ENCODE assay signal across 28 cellular contexts in the genomic region with DNA sequence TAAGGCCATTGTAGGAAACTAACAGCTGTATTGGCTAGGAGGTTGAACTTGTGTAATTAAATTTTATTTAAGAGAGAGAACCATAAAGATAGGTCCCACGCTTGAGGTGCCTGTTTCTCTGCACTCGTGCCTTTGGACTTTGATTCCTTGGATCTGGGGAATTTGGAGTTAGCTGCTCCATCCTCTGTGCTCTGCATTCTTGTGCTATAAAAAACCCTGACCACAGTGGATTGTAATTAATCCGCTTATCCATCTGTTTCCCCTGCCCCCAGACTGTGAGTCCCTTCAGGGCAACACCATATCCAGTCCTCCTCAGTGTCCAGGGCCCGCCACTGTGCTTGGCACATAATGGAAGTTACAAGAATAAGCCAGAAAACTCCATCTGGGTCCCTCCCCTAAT.
A peak's percentile ranks its signal among the peaks of the same experiment; 100 is the strongest.
DNase-seq lines count a peak whose midpoint lies in the region; ATAC-seq and TF ChIP-seq lines count a peak whose summit lies in the region.
"Had no signal": no experiment of that assay in that cellular context is flagged by ENCODE, and none has a peak within 500 bp of the region (broad histone marks: within the 10 kb centered on the region; RNA-seq: fewer than 3 reads in every experiment).

No MANE protein-coding gene starts in this region.

- no peak for TF ChIP-seq RAD21 in SK-N-SH (IDR thresholded peaks at IDR 0.05; ENCODE audit: low read length)

- H3K9ac ChIP-seq in SK-N-SH (no peak overlapping the region), PC-3 (ENCODE audit: low read length) (no peak overlapping the region)
- H3K9ac ChIP-seq: BLaER1 treated with 17β-estradiol and CSF1 and Interleukin-3, amounts not matched to agents 10 nM and 100 nM had no signal

- ATAC-seq in SK-N-SH treated with all-trans-retinoic acid at 6 μM for 48 hours (no peak), PC-3 (no peak)
- ATAC-seq: activated CD8-positive, alpha-beta memory T cell treated with anti-CD3 and anti-CD28 coated beads, Interleukin-2, amount 10 ng/mL, durations not matched to agents 7 days and 5 days had no signal

- H3F3A ChIP-seq in SK-N-SH (replicated peaks; ENCODE audit: insufficient read depth) (no peaks in the 10 kb centered on the region), PC-3 (ENCODE audit: low read length, unreplicated experiment) (no peaks in the 10 kb centered on the region)

- DNase-seq in SK-N-SH = peak; percentile 44
- peak; percentile 52 to 65 for DNase-seq in SJCRH30
- peak; percentile 35 for DNase-seq in fibroblast of villous mesenchyme (ENCODE audit: low read depth)
- no peak for DNase-seq in anterior cingulate cortex (lab: John Stamatoyannopoulos, UW)
- DNase-seq in CD14-positive monocyte (ENCODE audit: low spot score) = no peak
- no peak for DNase-seq in activated T-cell treated with anti-CD3 and anti-CD28 coated beads for 4 hours
- no peak for DNase-seq in PC-3
- DNase-seq: 8988T; activated CD4-positive, alpha-beta T cell treated with anti-CD3 and anti-CD28 coated beads for 4 hours; activated CD8-positive, alpha-beta memory T cell treated with anti-CD3 and anti-CD28 coated beads, Interleukin-2, amount 10 ng/mL, durations not matched to agents 7 days and 5 days; Calu3; effector CD4-positive, alpha-beta T cell; GDM1; HCEC 1CT; KG1; kidney glomerular epithelial cell; NCI-H1694 treated with DMSO at 0.1 percent for 48 hours; NCI-H748 treated with DMSO at 0.1 percent for 48 hours; nucleus accumbens; Right ventricle myocardium superior; spleen; stimulated activated CD4-positive, alpha-beta T cell treated with anti-CD3 and anti-CD28 coated beads, Interleukin-4, amount 100 ng/mL, for 1 hour; thyroid gland had no signal

- intact Hi-C loops in CD14-positive monocyte (cut with micrococcal nuclease) = no loop called here
- intact Hi-C loops in PC-3 (cut with micrococcal nuclease) = no loop called here

- H3K79me2 ChIP-seq in SK-N-SH (ENCODE audit: insufficient read depth) = no peaks in the 10 kb centered on the region
- H3K79me2 ChIP-seq in PC-3 (ENCODE audit: low read length) = no peaks in the 10 kb centered on the region

- no peak overlapping the region for H2AFZ ChIP-seq in SK-N-SH (ENCODE audit: low read depth)
- no peak overlapping the region for H2AFZ ChIP-seq in PC-3 (ENCODE audit: low read length)

- no peak overlapping the region for H3K27ac Mint-ChIP-seq in CD14-positive monocyte
- H3K27ac Mint-ChIP-seq: activated CD8-positive, alpha-beta memory T cell treated with anti-CD3 and anti-CD28 coated beads, Interleukin-2, amount 10 ng/mL, durations not matched to agents 7 days and 5 days; activated naive CD8-positive, alpha-beta T cell; activated T-helper 1 cell treated with anti-CD3 and anti-CD28 coated beads, Interleukin-12 subunit alpha, Interleukin-12 subunit beta, Interleukin-2, Interleukin-4 antibody, amounts not matched to agents 30 ng/mL and 10 ng/mL and 1 ng/mL, durations not matched to agents 14 hours and 24 hours and 36 hours had no signal

- 13% methylated on average over 4 of the region's 4 CpGs for WGBS in SK-N-SH (ENCODE audit: low lambda C conversion rate)

- H3K4me3 Mint-ChIP-seq in CD14-positive monocyte = no peak overlapping the region
- H3K4me3 Mint-ChIP-seq: activated CD8-positive, alpha-beta memory T cell treated with anti-CD3 and anti-CD28 coated beads, Interleukin-2, amount 10 ng/mL, durations not matched to agents 7 days and 5 days; activated naive CD8-positive, alpha-beta T cell; activated T-helper 1 cell treated with anti-CD3 and anti-CD28 coated beads, Interleukin-12 subunit alpha, Interleukin-12 subunit beta, Interleukin-2, Interleukin-4 antibody, amounts not matched to agents 30 ng/mL and 10 ng/mL and 1 ng/mL, durations not matched to agents 14 hours and 24 hours and 36 hours; stimulated activated naive CD8-positive, alpha-beta T cell treated with anti-CD3 and anti-CD28 coated beads, Interleukin-15, Interleukin-2, amounts not matched to agents 100 ng/mL and 50 ng/mL, for 24 hours had no signal

- H3K9me3 ChIP-seq in SK-N-SH (no peaks in the 10 kb centered on the region), SJCRH30 (replicated peaks) (no peaks in the 10 kb centered on the region), PC-3 (ENCODE audit: low read length) (no peaks in the 10 kb centered on the region)
- H3K9me3 ChIP-seq: thyroid gland had no signal

- CTCF ChIA-PET in SK-N-SH (lab: Yijun Ruan, JAX) = interaction anchor here (1.1 kb wide), 1 partner anchor 18 kb away, joined by 3 read pairs; no protein-coding TSS in a partner anchor
- CTCF ChIA-PET in PC-3 (lab: Charles Lee) = no interaction called here

- no peaks in the 10 kb centered on the region for H3K4me1 Mint-ChIP-seq in CD14-positive monocyte
- H3K4me1 Mint-ChIP-seq: activated CD8-positive, alpha-beta memory T cell treated with anti-CD3 and anti-CD28 coated beads, Interleukin-2, amount 10 ng/mL, durations not matched to agents 7 days and 5 days had no signal

- H3K27ac ChIP-seq in SK-N-SH (ENCODE audit: low read depth in 2 of 2, low read length in 1 of 2) (no peak overlapping the region), SJCRH30 (no peak overlapping the region), PC-3 (ENCODE audit: low read length) (no peak overlapping the region)
- H3K27ac ChIP-seq: BLaER1 treated with 17β-estradiol and CSF1 and Interleukin-3, amounts not matched to agents 10 nM and 100 nM; spleen; thyroid gland had no signal

- H3K4me1 ChIP-seq in SK-N-SH (ENCODE audit: control insufficient read depth in 1 of 2, insufficient read depth in 2 of 2, low read depth in 1 of 2, low read length in 1 of 2) (peaks cover 0 to 25% of the 10 kb centered on the region in 2 experiments; a peak in 1 of 4 replicates), SJCRH30 (peaks cover 7% of the 10 kb centered on the region), PC-3 (ENCODE audit: insufficient read depth, low read length) (no peaks in the 10 kb centered on the region)
- H3K4me1 ChIP-seq: BLaER1 treated with 17β-estradiol and CSF1 and Interleukin-3, amounts not matched to agents 10 nM and 100 nM; spleen; thyroid gland had no signal

- TF ChIP-seq EP300 in SK-N-SH (IDR thresholded peaks at IDR 0.05; ENCODE audit: borderline replicate concordance in 1 of 2, low read depth in 1 of 2, low read length in 1 of 2) = peak in 1 of 2 experiments; percentile 14; a peak in 1 of 4 replicates

- H3K4me3 ChIP-seq in SK-N-SH (ENCODE audit: low read depth in 2 of 2, low read length in 1 of 2) = no peak overlapping the region
- no peak overlapping the region for H3K4me3 ChIP-seq in SJCRH30
- no peak overlapping the region for H3K4me3 ChIP-seq in fibroblast of villous mesenchyme (ENCODE audit: low read depth, low read length)
- no peak overlapping the region for H3K4me3 ChIP-seq in PC-3 (ENCODE audit: low read length)
- H3K4me3 ChIP-seq: BLaER1 treated with 17β-estradiol and CSF1 and Interleukin-3, amounts not matched to agents 10 nM and 100 nM; spleen; thyroid gland had no signal

- no peaks in the 10 kb centered on the region; the same call in 1 of the 2 replicates for H3K27me3 ChIP-seq in SK-N-SH (ENCODE audit: insufficient read depth)
- H3K27me3 ChIP-seq in SJCRH30 = no peaks in the 10 kb centered on the region
- H3K27me3 ChIP-seq in PC-3 (ENCODE audit: low read length) = no peaks in the 10 kb centered on the region
- H3K27me3 ChIP-seq: BLaER1 treated with 17β-estradiol and CSF1 and Interleukin-3, amounts not matched to agents 10 nM and 100 nM; spleen; thyroid gland had no signal

- no peaks in the 10 kb centered on the region for H3K9me2 ChIP-seq in SK-N-SH
- no peaks in the 10 kb centered on the region for H3K9me2 ChIP-seq in PC-3 (replicated peaks; ENCODE audit: low read length)

- BruUV-seq in PC-3 (replicated peaks; lab: Mats Ljungman, UMichigan) = no TSS peak

- H3K36me3 Mint-ChIP-seq in CD14-positive monocyte = no peaks in the 10 kb centered on the region
- H3K36me3 Mint-ChIP-seq: activated CD8-positive, alpha-beta memory T cell treated with anti-CD3 and anti-CD28 coated beads, Interleukin-2, amount 10 ng/mL, durations not matched to agents 7 days and 5 days had no signal

- no peak overlapping the region for H3K4me2 ChIP-seq in SK-N-SH
- H3K4me2 ChIP-seq in PC-3 (ENCODE audit: low read length) = no peak overlapping the region
- H3K4me2 ChIP-seq: BLaER1 treated with 17β-estradiol and CSF1 and Interleukin-3, amounts not matched to agents 10 nM and 100 nM had no signal

- H3K9me3 Mint-ChIP-seq in CD14-positive monocyte = peaks cover 0 to 12% (median 4%) of the 10 kb centered on the region in 7 donors
- H3K9me3 Mint-ChIP-seq: activated T-helper 1 cell treated with anti-CD3 and anti-CD28 coated beads, Interleukin-12 subunit alpha, Interleukin-12 subunit beta, Interleukin-2, Interleukin-4 antibody, amounts not matched to agents 30 ng/mL and 10 ng/mL and 1 ng/mL, durations not matched to agents 14 hours and 24 hours and 36 hours had no signal

- H4K20me1 ChIP-seq in SK-N-SH (ENCODE audit: insufficient read depth) (no peaks in the 10 kb centered on the region), PC-3 (ENCODE audit: low read length) (no peaks in the 10 kb centered on the region)
- H4K20me1 ChIP-seq: BLaER1 treated with 17β-estradiol and CSF1 and Interleukin-3, amounts not matched to agents 10 nM and 100 nM had no signal

- peaks cover 0 to 4% (median 0%) of the 10 kb centered on the region in 3 donors for H3K27me3 Mint-ChIP-seq in CD14-positive monocyte (ENCODE audit: low read depth in 3 of 3)
- H3K27me3 Mint-ChIP-seq: activated CD8-positive, alpha-beta memory T cell treated with anti-CD3 and anti-CD28 coated beads, Interleukin-2, amount 10 ng/mL, durations not matched to agents 7 days and 5 days; activated naive CD8-positive, alpha-beta T cell; stimulated activated naive CD8-positive, alpha-beta T cell treated with anti-CD3 and anti-CD28 coated beads, Interleukin-15, Interleukin-2, amounts not matched to agents 100 ng/mL and 50 ng/mL, for 24 hours had no signal

- POLR2A ChIA-PET in SK-N-SH (lab: Yijun Ruan, JAX) (no interaction called here), PC-3 (lab: Charles Lee; ENCODE audit: unreplicated experiment) (no interaction called here)

- TF ChIP-seq CTCF in SK-N-SH (IDR thresholded peaks at IDR 0.05) = no peak
- TF ChIP-seq CTCF in fibroblast of villous mesenchyme (IDR thresholded peaks at IDR 0.05; ENCODE audit: insufficient read depth, low read depth, low read length) = no peak
- no peak for TF ChIP-seq CTCF in CD14-positive monocyte (IDR thresholded peaks at IDR 0.05)
- TF ChIP-seq CTCF in PC-3 (conservative IDR thresholded peaks at IDR 0.05; ENCODE audit: low read depth, low read length) = no peak

- no peaks in the 10 kb centered on the region for H3K36me3 ChIP-seq in SK-N-SH (replicated peaks in 1 of 2; ENCODE audit: control insufficient read depth in 1 of 2, insufficient read depth in 2 of 2, low read length in 1 of 2)
- H3K36me3 ChIP-seq in SJCRH30 = no peaks in the 10 kb centered on the region
- H3K36me3 ChIP-seq in PC-3 (ENCODE audit: low read depth, low read length) = no peaks in the 10 kb centered on the region
- H3K36me3 ChIP-seq: BLaER1 treated with 17β-estradiol and CSF1 and Interleukin-3, amounts not matched to agents 10 nM and 100 nM; spleen; thyroid gland had no signal

TF ChIP-seq in SK-N-SH, 30 proteins besides CTCF, POLR2A, EP300 and RAD21:
- TF ChIP-seq FOSL2 (IDR thresholded peaks at IDR 0.05; ENCODE audit: borderline replicate concordance, low read depth) = no peak
TF ChIP-seq in SK-N-SH: peak in this region for 0.

TF ChIP-seq in SK-N-SH treated with all-trans-retinoic acid at 6 μM for 48 hours, 23 proteins besides CTCF, POLR2A, EP300 and RAD21 (continues in another document):
- TF ChIP-seq ZFP3 (CRISPR knock-in tag; IDR thresholded peaks at IDR 0.05) (no peak), ESRRG (CRISPR knock-in tag; IDR thresholded peaks at IDR 0.05) (no peak)

Comparison
In these comparisons a context has a peak if more than half of its experiments do, and no peak if none do; other contexts are left out.
1. DNase-seq: peak in SK-N-SH (single experiment), SJCRH30 (2 of 2) and fibroblast of villous mesenchyme (single experiment); none in anterior cingulate cortex (0 of 58), CD14-positive monocyte (single experiment), activated T-cell treated with anti-CD3 and anti-CD28 coated beads for 4 hours (single experiment) and PC-3 (single experiment).